11 cellular contexts compared by ENCODE assay signal in the genomic region with DNA sequence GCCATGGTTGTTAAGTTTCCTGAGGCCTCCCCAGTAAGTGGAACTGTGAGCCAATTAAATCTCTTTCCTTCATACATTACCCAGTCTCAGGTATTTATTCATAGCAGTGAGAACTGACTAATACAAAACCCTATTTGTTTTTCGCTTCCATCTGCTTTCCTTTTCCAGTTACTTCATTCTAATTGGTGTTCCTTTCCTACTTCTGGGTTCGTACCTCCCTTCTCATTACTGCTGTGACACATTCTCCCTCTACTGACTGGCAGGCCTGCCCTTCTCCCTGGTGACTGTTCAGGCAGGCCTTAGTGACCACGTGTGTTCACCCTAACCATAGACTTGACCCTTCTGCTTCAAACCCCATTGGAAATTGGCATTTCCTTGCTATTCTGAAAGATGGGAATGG. TPM values are rescaled to one million over a fixed set of nuclear protein-coding genes. Genes with fewer than 3 reads are reported as not detected.
DNase-seq lines count a peak whose midpoint lies in the region; ATAC-seq, FAIRE-seq and TF ChIP-seq lines count a peak whose summit lies in the region.
"Had no signal": no experiment of that assay in that cellular context is flagged by ENCODE, and none has a peak within 500 bp of the region (broad histone marks: within the 10 kb centered on the region; RNA-seq: fewer than 3 reads in every experiment).

No MANE protein-coding gene starts in this region.

- H3K27me3 Mint-ChIP-seq in HFFc6 (ENCODE audit: insufficient read depth) (peaks cover 8% of the 10 kb centered on the region; the same call in 1 of the 2 replicates), osteocyte (ENCODE audit: unreplicated experiment) (no peaks in the 10 kb centered on the region), natural killer cell (ENCODE audit: low read depth in 2 of 2) (peaks cover 0 to 2% of the 10 kb centered on the region in 2 donors)
- H3K27me3 Mint-ChIP-seq in activated T-cell treated with anti-CD3 and anti-CD28 coated beads, Interleukin-2, amount 50 U/mL, for 72 hours (ENCODE audit: low read depth): no peaks in the 10 kb centered on the region
- H3K27me3 Mint-ChIP-seq: naive B cell had no signal

- no peak for TF ChIP-seq CTCF in HFFc6 (IDR thresholded peaks at IDR 0.05)
- no peak for TF ChIP-seq CTCF in bronchial epithelial cell (IDR thresholded peaks at IDR 0.05; ENCODE audit: insufficient read depth, low read length, severe bottlenecking)
- TF ChIP-seq CTCF in osteocyte (IDR thresholded peaks at IDR 0.05): no peak
- TF ChIP-seq CTCF in natural killer cell (IDR thresholded peaks at IDR 0.05): no peak

- no peaks in the 10 kb centered on the region for H4K20me1 ChIP-seq in BLaER1 treated with 17β-estradiol and CSF1 and Interleukin-3, amounts not matched to agents 10 nM and 100 nM

- ATAC-seq in natural killer cell (no peak), GM19452 (IDR thresholded peaks at IDR 0.05; ENCODE audit: unreplicated experiment) (no peak)
- no peak for ATAC-seq in activated T-cell treated with anti-CD3 and anti-CD28 coated beads, Interleukin-2, amount 50 U/mL, for 72 hours (replicated peaks in 1 of 2)

- no peaks in the 10 kb centered on the region for H3K36me3 ChIP-seq in BLaER1 treated with 17β-estradiol and CSF1 and Interleukin-3, amounts not matched to agents 10 nM and 100 nM
- peaks cover 2% of the 10 kb centered on the region for H3K36me3 ChIP-seq in bronchial epithelial cell (ENCODE audit: control insufficient read depth, insufficient read depth, low read length)

- H3K9ac ChIP-seq in BLaER1 treated with 17β-estradiol and CSF1 and Interleukin-3, amounts not matched to agents 10 nM and 100 nM: no peak overlapping the region

- H3K4me2 ChIP-seq in BLaER1 treated with 17β-estradiol and CSF1 and Interleukin-3, amounts not matched to agents 10 nM and 100 nM: peak overlapping the region in 8 of 11 experiments; percentile 2 to 88 (median 68); a peak in 12 of 22 replicates

- H3K4me3 Mint-ChIP-seq in HFFc6 (peak overlapping the region; percentile 32), osteocyte (ENCODE audit: unreplicated experiment) (peak overlapping the region; percentile 27), natural killer cell (no peak overlapping the region)
- H3K4me3 Mint-ChIP-seq in activated T-cell treated with anti-CD3 and anti-CD28 coated beads, Interleukin-2, amount 50 U/mL, for 72 hours: no peak overlapping the region

- H3K27ac ChIP-seq in BLaER1 treated with 17β-estradiol and CSF1 and Interleukin-3, amounts not matched to agents 10 nM and 100 nM: peak overlapping the region in 4 of 11 experiments; percentile 1 to 40 (median 34); a peak in 3 of 22 replicates
- H3K27ac ChIP-seq: testis had no signal

- H3K9me3 ChIP-seq in BLaER1 treated with 17β-estradiol and CSF1 and Interleukin-3, amounts not matched to agents 10 nM and 100 nM (replicated peaks in 1 of 11): no peaks in the 10 kb centered on the region
- H3K9me3 ChIP-seq: testis had no signal

- H3K27ac Mint-ChIP-seq in HFFc6 (peak overlapping the region; percentile 93), osteocyte (ENCODE audit: unreplicated experiment) (peak overlapping the region; percentile 95), natural killer cell (no peak overlapping the region)
- no peak overlapping the region for H3K27ac Mint-ChIP-seq in activated T-cell treated with anti-CD3 and anti-CD28 coated beads, Interleukin-2, amount 50 U/mL, for 72 hours
- H3K27ac Mint-ChIP-seq: naive B cell had no signal

- H3K4me1 Mint-ChIP-seq in HFFc6 (ENCODE audit: low read depth) (peaks cover 73% of the 10 kb centered on the region), osteocyte (ENCODE audit: unreplicated experiment) (peaks cover 63% of the 10 kb centered on the region), natural killer cell (peaks cover 25 to 30% of the 10 kb centered on the region in 2 donors)
- H3K4me1 Mint-ChIP-seq in activated T-cell treated with anti-CD3 and anti-CD28 coated beads, Interleukin-2, amount 50 U/mL, for 72 hours (ENCODE audit: low read depth): no peaks in the 10 kb centered on the region

- H3K36me3 Mint-ChIP-seq in HFFc6 (ENCODE audit: low read depth) (no peaks in the 10 kb centered on the region), osteocyte (ENCODE audit: unreplicated experiment) (peaks cover 3% of the 10 kb centered on the region), natural killer cell (no peaks in the 10 kb centered on the region)
- H3K36me3 Mint-ChIP-seq in activated T-cell treated with anti-CD3 and anti-CD28 coated beads, Interleukin-2, amount 50 U/mL, for 72 hours (ENCODE audit: insufficient read depth in 2 of 2): no peaks in the 10 kb centered on the region
- H3K36me3 Mint-ChIP-seq: naive B cell had no signal

- FAIRE-seq in bronchial epithelial cell (lab: Jason Lieb, UNC): no peak

- H3K9me3 Mint-ChIP-seq in HFFc6 (no peaks in the 10 kb centered on the region), osteocyte (ENCODE audit: unreplicated experiment) (no peaks in the 10 kb centered on the region), natural killer cell (no peaks in the 10 kb centered on the region)
- no peaks in the 10 kb centered on the region for H3K9me3 Mint-ChIP-seq in activated T-cell treated with anti-CD3 and anti-CD28 coated beads, Interleukin-2, amount 50 U/mL, for 72 hours
- H3K9me3 Mint-ChIP-seq: naive B cell had no signal

- H3K4me1 ChIP-seq in BLaER1 treated with 17β-estradiol and CSF1 and Interleukin-3, amounts not matched to agents 10 nM and 100 nM: peaks cover 42 to 100% (median 47%) of the 10 kb centered on the region in 10 experiments

- no peaks in the 10 kb centered on the region for H3K27me3 ChIP-seq in BLaER1 treated with 17β-estradiol and CSF1 and Interleukin-3, amounts not matched to agents 10 nM and 100 nM
- H3K27me3 ChIP-seq in bronchial epithelial cell (ENCODE audit: control insufficient read depth, insufficient read depth, low read length): no peaks in the 10 kb centered on the region
- H3K27me3 ChIP-seq: testis had no signal

- no peak overlapping the region for H3K4me3 ChIP-seq in BLaER1 treated with 17β-estradiol and CSF1 and Interleukin-3, amounts not matched to agents 10 nM and 100 nM
- H3K4me3 ChIP-seq in bronchial epithelial cell (ENCODE audit: low read depth, low read length): no peak overlapping the region
- H3K4me3 ChIP-seq: testis had no signal

- DNase-seq in HFFc6 (peak; percentile 30), bronchial epithelial cell (ENCODE audit: low read depth) (peak; percentile 95), osteocyte (ENCODE audit: extremely low spot score, unreplicated experiment) (no peak), natural killer cell (no peak), NCI-H2196 (lab: John Stamatoyannopoulos, UW; ENCODE audit: unreplicated experiment) (no peak)
- DNase-seq in activated T-cell treated with anti-CD3 and anti-CD28 coated beads, Interleukin-2, amount 50 U/mL, for 72 hours: no peak
- DNase-seq: naive B cell; stimulated activated CD4-positive, alpha-beta T cell treated with anti-CD3 and anti-CD28 coated beads, Interleukin-2, amount 100 ng/mL, for 24 hours had no signal

- intact Hi-C loops in natural killer cell (cut with micrococcal nuclease): no loop called here

RNA-seq across cellular contexts. Expression of gene MTURN, which starts 37.7 kb away (rescaled TPM):
- total RNA-seq in HFFc6 (2021; fragmentation: NEBNext Ultra II Directional; extraction: Animal tissue kit (Norgen Biotek cat#: 25700)): 1 to 10 TPM; 4.3 to 7.1 (median 5.9) TPM
- total RNA-seq in bronchial epithelial cell (18.4 and 43.7 TPM in 2 replicates), osteocyte (19.0 and 19.3 TPM in 2 replicates), natural killer cell (10 to 100 TPM; 31.6 to 37.3 (median 32.8) TPM)
- total RNA-seq in activated T-cell treated with anti-CD3 and anti-CD28 coated beads, Interleukin-2, amount 50 U/mL, for 72 hours: 1 to 10 TPM; 5.3 to 5.4 TPM

Comparison
In these comparisons a context has a peak if more than half of its experiments do, and no peak if none do; other contexts are left out.
1. DNase-seq: peak in HFFc6 (single experiment) and bronchial epithelial cell (single experiment); none in osteocyte (single experiment), natural killer cell (single experiment), activated T-cell treated with anti-CD3 and anti-CD28 coated beads, Interleukin-2, amount 50 U/mL, for 72 hours (0 of 2) and NCI-H2196 (single experiment).
2. H3K27ac Mint-ChIP-seq: peak in HFFc6 (single experiment) and osteocyte (single experiment); none in natural killer cell (0 of 2) and activated T-cell treated with anti-CD3 and anti-CD28 coated beads, Interleukin-2, amount 50 U/mL, for 72 hours (single experiment).
3. H3K4me3 Mint-ChIP-seq: peak in HFFc6 (single experiment) and osteocyte (single experiment); none in natural killer cell (single experiment) and activated T-cell treated with anti-CD3 and anti-CD28 coated beads, Interleukin-2, amount 50 U/mL, for 72 hours (0 of 2).